8 cellular contexts compared by ENCODE assay signal in the genomic region with DNA sequence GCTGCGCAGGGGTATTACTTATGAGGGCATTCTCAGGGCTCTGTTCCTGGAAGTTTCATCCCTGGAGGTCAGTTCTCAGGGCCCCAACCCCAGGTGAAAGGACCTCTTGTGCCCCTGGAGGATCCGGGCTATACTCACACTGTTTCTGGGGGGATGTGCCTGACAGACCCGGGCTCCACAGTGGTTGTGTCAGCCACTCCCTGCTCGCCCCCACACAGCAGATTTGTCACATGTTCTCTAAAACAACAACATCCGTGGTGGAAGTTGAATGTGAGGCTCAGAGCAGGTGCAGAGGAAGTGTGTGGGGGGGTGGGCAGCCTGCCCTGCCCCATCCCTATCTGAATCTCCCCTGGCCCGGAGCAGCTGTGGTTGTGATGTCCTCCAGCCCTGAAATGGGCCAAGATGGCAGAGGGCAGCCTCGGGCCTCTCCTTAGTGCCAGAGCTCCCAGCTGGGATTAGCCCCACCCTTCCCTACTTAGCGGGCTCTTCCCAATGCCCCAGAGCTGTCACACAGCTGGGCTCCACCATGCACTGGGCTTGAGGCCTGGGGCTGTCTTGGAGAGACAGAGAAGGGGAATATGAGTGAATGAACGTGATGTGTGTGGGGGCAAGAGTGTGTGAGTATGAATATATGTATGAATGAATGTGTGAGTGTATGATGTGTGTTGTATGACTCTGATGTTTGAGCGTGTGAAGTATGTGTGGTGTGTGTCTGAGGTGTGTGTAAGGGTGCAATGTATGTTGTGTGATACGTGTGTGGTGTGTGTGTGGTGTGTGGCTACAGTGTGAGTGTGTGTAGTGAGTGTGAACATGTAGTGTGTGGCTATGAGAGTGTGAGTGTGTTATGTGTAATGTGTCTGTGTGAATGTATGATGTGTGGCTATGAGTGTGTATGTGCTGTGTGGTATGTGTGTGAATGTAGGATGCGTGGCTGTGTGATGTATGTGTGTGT. TPM values are rescaled to one million over a fixed set of nuclear protein-coding genes. Genes with fewer than 3 reads are reported as not detected.
A peak's percentile ranks its signal among the peaks of the same experiment; 100 is the strongest.
DNase-seq lines count a peak whose midpoint lies in the region; ATAC-seq and TF ChIP-seq lines count a peak whose summit lies in the region.

No MANE protein-coding gene starts in this region.

- peak; percentile 51 for ATAC-seq in GM21515 (IDR thresholded peaks at IDR 0.05; ENCODE audit: unreplicated experiment)

- no peaks in the 10 kb centered on the region for H3K36me3 ChIP-seq in MM.1S (replicated peaks; ENCODE audit: insufficient read depth, low read length)
- H3K36me3 ChIP-seq in spleen = peaks cover 0 to 12% (median 0%) of the 10 kb centered on the region in 6 donors

- H3K4me3 ChIP-seq in GM08714 (ENCODE audit: low read length) (peak overlapping the region; percentile 85; the same call in 1 of the 2 replicates), MM.1S (ENCODE audit: low read length) (peak overlapping the region; percentile 65), spleen (peak overlapping the region in 3 of 8 donors; percentile 16 to 74 (median 53)), foreskin fibroblast (ENCODE audit: low read depth in 1 of 2, low read length in 2 of 2) (no peak overlapping the region)

- H3K79me2 ChIP-seq in MM.1S (ENCODE audit: low read length) = peaks cover 35% of the 10 kb centered on the region

- no peaks in the 10 kb centered on the region for H4K20me1 ChIP-seq in MM.1S (ENCODE audit: insufficient read depth, low read length)

- H3K4me2 ChIP-seq in MM.1S (ENCODE audit: low read depth, low read length) = peak overlapping the region; percentile 93

- H3K9me3 ChIP-seq in MM.1S (replicated peaks; ENCODE audit: insufficient read depth, low read length) (no peaks in the 10 kb centered on the region), spleen (no peaks in the 10 kb centered on the region)

- peak; percentile 11 to 79 (median 50) for TF ChIP-seq POLR2A in spleen (IDR thresholded peaks at IDR 0.05)

- peak overlapping the region; percentile 97 for H3K27ac ChIP-seq in MM.1S (ENCODE audit: low read length)
- H3K27ac ChIP-seq in spleen = peak overlapping the region; percentile 89 to 97 (median 93)

- DNase-seq in MM.1S (peak; percentile 94), spleen (peak; percentile 95), EL (no peak), foreskin fibroblast (no peak), NCI-H1436 (lab: John Stamatoyannopoulos, UW) (no peak)
- DNase-seq in activated T-helper 1 cell treated with anti-CD3 and anti-CD28 coated beads, Interleukin-2, amount 50 U/mL, for 16 hours (ENCODE audit: low read depth in 1 of 2, low spot score in 1 of 2) = peak; percentile 57 to 59

- H3F3A ChIP-seq in MM.1S (ENCODE audit: insufficient read depth, low read length) = peaks cover 25% of the 10 kb centered on the region

- intact Hi-C loops in spleen (cut with DNase I; ENCODE audit: low total_unique reads) = no loop called here

- H3K27me3 ChIP-seq in MM.1S (replicated peaks; ENCODE audit: insufficient read depth, low read length) (no peaks in the 10 kb centered on the region), spleen (replicated peaks in 1 of 7) (no peaks in the 10 kb centered on the region)

- H3K4me1 ChIP-seq in MM.1S (ENCODE audit: low read length) (peaks cover 50% of the 10 kb centered on the region), spleen (peaks cover 14 to 81% (median 46%) of the 10 kb centered on the region in 6 donors)

- peak overlapping the region; percentile 88 for H3K9ac ChIP-seq in MM.1S (ENCODE audit: low read length)

- no peaks in the 10 kb centered on the region for H3K9me2 ChIP-seq in MM.1S (replicated peaks; ENCODE audit: insufficient read depth, low read length)

- peak overlapping the region; percentile 46 for H2AFZ ChIP-seq in MM.1S (ENCODE audit: low read length)

- WGBS in spleen, 5 donors = 37 to 56% (median 43%) methylated on average over 8 to 12 of the region's 12 CpGs

- TF ChIP-seq CTCF in MM.1S (IDR thresholded peaks at IDR 0.05; ENCODE audit: low read length) = no peak
- peak in 3 of 11 experiments; percentile 8 to 25 (median 13) for TF ChIP-seq CTCF in spleen (IDR thresholded peaks at IDR 0.05 in 8 of 11, conservative IDR thresholded peaks at IDR 0.05 in 3 of 11)
- no peak for TF ChIP-seq CTCF in foreskin fibroblast (IDR thresholded peaks at IDR 0.05; ENCODE audit: low read depth, low read length)

RNA-seq across cellular contexts. Expression of gene FCMR, which starts 1.5 kb away (rescaled TPM):
- total RNA-seq in spleen = 100 to 1,000 TPM; 136 to 269 (median 242) TPM
- polyA plus RNA-seq in spleen = 100 to 1,000 TPM; 165 to 229 (median 187) TPM

RNA-seq across cellular contexts. Expression of gene PIGR, which starts 23.0 kb away (rescaled TPM):
- total RNA-seq in spleen = 1 to 10 TPM in 3 of 7 donors, under 1 TPM in 4; 0.37 to 1.7 (median 0.94) TPM
- under 1 TPM; 0.13 to 0.99 (median 0.30) TPM for polyA plus RNA-seq in spleen

RNA-seq across cellular contexts. Expression of gene IL24, which starts 26.0 kb away (rescaled TPM):
- total RNA-seq in spleen = under 1 TPM in 2 of 7 donors, not detected in 5; 0.30 to 0.34 TPM
- polyA plus RNA-seq in spleen = 1 to 10 TPM; 1.2 to 2.0 (median 1.4) TPM

RNA-seq across cellular contexts. Expression of gene FCAMR, which starts 47.0 kb away (rescaled TPM):
- 1 to 10 TPM in 1 of 7 donors, under 1 TPM in 4, not detected in 2; 0.16 to 1.0 (median 0.36) TPM for total RNA-seq in spleen
- 1 to 10 TPM in 1 of 3 donors, under 1 TPM in 2; 0.38 to 1.3 (median 0.59) TPM for polyA plus RNA-seq in spleen

RNA-seq across cellular contexts. Expression of gene IL20, which starts 57.9 kb away (rescaled TPM):
- not detected for total RNA-seq in spleen
- polyA plus RNA-seq in spleen = not detected

Comparison
In these comparisons a context has a peak if more than half of its experiments do, and no peak if none do; other contexts are left out.
1. H3K4me3 ChIP-seq: peak in GM08714 (single experiment) and MM.1S (single experiment); none in foreskin fibroblast (0 of 2).
2. DNase-seq: peak in MM.1S (single experiment), activated T-helper 1 cell treated with anti-CD3 and anti-CD28 coated beads, Interleukin-2, amount 50 U/mL, for 16 hours (2 of 2) and spleen (single experiment); none in EL (single experiment), foreskin fibroblast (0 of 2) and NCI-H1436 (single experiment).